ENCODE assay signal across 27 cellular contexts in genomic region chr17:50476545-50477315, GRCh38. TPM values are rescaled to one million over a fixed set of nuclear protein-coding genes. Genes with fewer than 3 reads are reported as not detected.
DNase-seq lines count a peak whose midpoint lies in the region; ATAC-seq, FAIRE-seq and TF ChIP-seq lines count a peak whose summit lies in the region.
"Had no signal": no experiment of that assay in that cellular context is flagged by ENCODE, and none has a peak within 500 bp of the region (broad histone marks: within the 10 kb centered on the region; RNA-seq: fewer than 3 reads in every experiment).

No MANE protein-coding gene starts in this region.

- no peaks in the 10 kb centered on the region for H3K27me3 Mint-ChIP-seq in Caco-2 (ENCODE audit: insufficient read depth, unreplicated experiment)
- H3K27me3 Mint-ChIP-seq in T-helper 17 cell = no peaks in the 10 kb centered on the region
- peaks cover 11% of the 10 kb centered on the region for H3K27me3 Mint-ChIP-seq in glutamatergic neuron (ENCODE audit: unreplicated experiment)
- peaks cover 65% of the 10 kb centered on the region for H3K27me3 Mint-ChIP-seq in nephron progenitor cell (ENCODE audit: low read depth, poor library complexity)

- H3K9me3 ChIP-seq in Caco-2 (no peaks in the 10 kb centered on the region), T-helper 17 cell (ENCODE audit: control insufficient read depth, low read length, poor library complexity, severe bottlenecking) (no peaks in the 10 kb centered on the region), vagina (no peaks in the 10 kb centered on the region)
- H3K9me3 ChIP-seq: right atrium auricular region, uterus had no signal

- ATAC-seq in T-helper 17 cell (no peak), HG03097 (IDR thresholded peaks at IDR 0.05; ENCODE audit: low FRiP score, unreplicated experiment) (no peak)
- ATAC-seq: activated naive CD8-positive, alpha-beta T cell treated with anti-CD3 and anti-CD28 coated beads, Interleukin-2, amount 50 U/mL, for 24 hours; GM12878; PC-3 had no signal

- intact Hi-C loops in Caco-2 (cut with micrococcal nuclease; ENCODE audit: unreplicated experiment) (loop anchor here (5.0 kb wide), 1 partner anchor 231 kb away; the partner anchor contains the start of gene ANKRD40), vagina (cut with DNase I) (loop anchor here (10.0 kb wide), 1 partner anchor 122 kb away; no protein-coding TSS in a partner anchor)

- no peak for FAIRE-seq in H54 (lab: Jason Lieb, UNC)
- FAIRE-seq: endothelial cell of umbilical vein, GM12878, keratinocyte had no signal

- H3K4me1 ChIP-seq in Caco-2 (peaks cover 22% of the 10 kb centered on the region), vagina (peaks cover 23% of the 10 kb centered on the region)

- peaks cover 3% of the 10 kb centered on the region; the same call in 1 of the 2 replicates for H3K36me3 ChIP-seq in Caco-2 (ENCODE audit: control insufficient read depth, insufficient read depth, low read length)
- no peaks in the 10 kb centered on the region for H3K36me3 ChIP-seq in vagina
- H3K36me3 ChIP-seq: right atrium auricular region, uterus had no signal

- H3K4me1 Mint-ChIP-seq in Caco-2 (ENCODE audit: low read depth, unreplicated experiment) (peaks cover 37% of the 10 kb centered on the region), T-helper 17 cell (peaks cover 14% of the 10 kb centered on the region), glutamatergic neuron (ENCODE audit: low read depth, unreplicated experiment) (peaks cover 8% of the 10 kb centered on the region), nephron progenitor cell (peaks cover 25% of the 10 kb centered on the region)

- BruUV-seq in Caco-2 (replicated peaks; lab: Mats Ljungman, UMichigan) = no TSS peak

- H3K27ac Mint-ChIP-seq in Caco-2 (ENCODE audit: unreplicated experiment) (peak overlapping the region; percentile 1), T-helper 17 cell (peak overlapping the region; percentile 94), glutamatergic neuron (ENCODE audit: unreplicated experiment) (no peak overlapping the region), nephron progenitor cell (no peak overlapping the region)
- H3K27ac Mint-ChIP-seq: activated naive CD8-positive, alpha-beta T cell treated with anti-CD3 and anti-CD28 coated beads, Interleukin-2, amount 50 U/mL, for 24 hours; activated T-helper 2 cell treated with anti-CD3 and anti-CD28 coated beads, Interferon-gamma antibody, Interleukin-2, Interleukin-4, amounts not matched to agents 10 μg/mL and 5 μg/mL and 100 μg/mL, durations not matched to agents 14 hours and 24 hours and 36 hours had no signal

- H3K27me3 ChIP-seq in Caco-2 (replicated peaks; ENCODE audit: control insufficient read depth, insufficient read depth, low read length) (no peaks in the 10 kb centered on the region), vagina (no peaks in the 10 kb centered on the region)
- H3K27me3 ChIP-seq: right atrium auricular region, uterus had no signal

- POLR2A ChIA-PET in Caco-2 (lab: Charles Lee) = interaction anchor here (0.5 kb wide), 1 partner anchor 229 kb away, joined by 3 read pairs; no protein-coding TSS in a partner anchor

- no peak for TF ChIP-seq CTCF in Caco-2 (IDR thresholded peaks at IDR 0.05; ENCODE audit: insufficient read depth in 1 of 2, low read depth in 1 of 2, low read length in 1 of 2, severe bottlenecking in 1 of 2, unreplicated experiment in 1 of 2)
- TF ChIP-seq CTCF in glutamatergic neuron (IDR thresholded peaks at IDR 0.05; ENCODE audit: partially characterized antibody, unreplicated experiment) = no peak
- TF ChIP-seq CTCF in nephron progenitor cell (IDR thresholded peaks at IDR 0.05) = no peak
- TF ChIP-seq CTCF in vagina (IDR thresholded peaks at IDR 0.05) = no peak

- CTCF ChIA-PET in Caco-2 (lab: Charles Lee) = interaction anchor here (0.8 kb wide), 1 partner anchor 68 kb away, joined by 3 read pairs; no protein-coding TSS in a partner anchor

- no peak overlapping the region; the same call in 1 of the 2 replicates for H3K4me3 ChIP-seq in Caco-2 (ENCODE audit: low read depth, low read length)
- H3K4me3 ChIP-seq in vagina = no peak overlapping the region
- H3K4me3 ChIP-seq: GM12878, right atrium auricular region, uterus had no signal

- DNase-seq in Caco-2 (no peak), T-helper 17 cell (no peak), glutamatergic neuron (no peak), nephron progenitor cell (no peak), H54 (ENCODE audit: insufficient read length, low spot score) (no peak), vagina (ENCODE audit: extremely low spot score in 2 of 2) (no peak), DMS153 treated with DMSO at 0.1 percent for 48 hours (lab: John Stamatoyannopoulos, UW; ENCODE audit: unreplicated experiment) (no peak)
- DNase-seq: activated CD4-positive, alpha-beta T cell treated with anti-CD3 and anti-CD28 coated beads, Interleukin-2, amount 50 U/mL, for 1 hour; activated CD8-positive, alpha-beta memory T cell treated with anti-CD3 and anti-CD28 coated beads, Interleukin-2, amount 50 U/mL, for 4 hours; activated naive CD8-positive, alpha-beta T cell treated with anti-CD3 and anti-CD28 coated beads, Interleukin-2, amount 50 U/mL, for 24 hours; brain microvascular endothelial cell; hypothalamus; NCI-H1694 treated with DMSO at 0.1 percent for 48 hours; NCI-H82; nucleus accumbens; PC-3; T-helper 1 cell; uterus had no signal

- no peak overlapping the region for H3K27ac ChIP-seq in vagina
- H3K27ac ChIP-seq: brain microvascular endothelial cell, KMS-11, right atrium auricular region, uterus had no signal

- no peaks in the 10 kb centered on the region for H3K9me3 Mint-ChIP-seq in Caco-2 (ENCODE audit: unreplicated experiment)
- H3K9me3 Mint-ChIP-seq in glutamatergic neuron (ENCODE audit: unreplicated experiment) = peaks cover 3% of the 10 kb centered on the region
- H3K9me3 Mint-ChIP-seq in nephron progenitor cell = no peaks in the 10 kb centered on the region
- H3K9me3 Mint-ChIP-seq: activated naive CD8-positive, alpha-beta T cell treated with anti-CD3 and anti-CD28 coated beads, Interleukin-2, amount 50 U/mL, for 24 hours; activated T-helper 2 cell treated with anti-CD3 and anti-CD28 coated beads, Interferon-gamma antibody, Interleukin-2, Interleukin-4, amounts not matched to agents 10 μg/mL and 5 μg/mL and 100 μg/mL, durations not matched to agents 14 hours and 24 hours and 36 hours had no signal

- H3K36me3 Mint-ChIP-seq in Caco-2 (ENCODE audit: insufficient read depth, unreplicated experiment) (peaks cover 23% of the 10 kb centered on the region), T-helper 17 cell (ENCODE audit: low read depth) (peaks cover 3% of the 10 kb centered on the region), glutamatergic neuron (ENCODE audit: unreplicated experiment) (no peaks in the 10 kb centered on the region), nephron progenitor cell (ENCODE audit: low read depth) (peaks cover 36% of the 10 kb centered on the region)

- peak overlapping the region; percentile 48 for H3K4me3 Mint-ChIP-seq in Caco-2 (ENCODE audit: unreplicated experiment)
- H3K4me3 Mint-ChIP-seq in T-helper 17 cell = peak overlapping the region; percentile 15
- peak overlapping the region; percentile 2 for H3K4me3 Mint-ChIP-seq in glutamatergic neuron (ENCODE audit: unreplicated experiment)
- peak overlapping the region; percentile 16 for H3K4me3 Mint-ChIP-seq in nephron progenitor cell

- TF ChIP-seq POLR2A in H54 (IDR thresholded peaks at IDR 0.05; ENCODE audit: low read depth, low read length) (no peak), vagina (IDR thresholded peaks at IDR 0.05) (no peak)

RNA-seq across cellular contexts. Expression of gene RSAD1, which starts 1.9 kb away (rescaled TPM):
- total RNA-seq in Caco-2 (2022) (85.3 and 93.9 TPM in 2 replicates), T-helper 17 cell (10 to 100 TPM; 49.2 to 59.6 TPM), glutamatergic neuron (ENCODE audit: unreplicated experiment) (22.0 TPM), vagina (37.3 TPM)

RNA-seq across cellular contexts. Expression of gene CHAD, which starts 8.1 kb away (rescaled TPM):
- total RNA-seq in Caco-2 (2022) = not detected in 2 replicates
- total RNA-seq in T-helper 17 cell = not detected
- not detected for total RNA-seq in glutamatergic neuron (ENCODE audit: unreplicated experiment)
- not detected for total RNA-seq in vagina
- total RNA-seq: A673; activated T-helper 2 cell treated with anti-CD3 and anti-CD28 coated beads, Interferon-gamma antibody, Interleukin-2, Interleukin-4, amounts not matched to agents 10 μg/mL and 5 μg/mL and 100 μg/mL, durations not matched to agents 14 hours and 24 hours and 36 hours; endothelial cell of umbilical vein; GM12878; H4; PC-3; uterus had no signal

RNA-seq across cellular contexts. Expression of gene MYCBPAP, which starts 31.5 kb away (rescaled TPM):
- total RNA-seq in Caco-2 (2022) (1.3 and 2.7 TPM in 2 replicates), T-helper 17 cell (1 to 10 TPM; 1.2 to 1.3 TPM), glutamatergic neuron (ENCODE audit: unreplicated experiment) (2.5 TPM), vagina (not detected)
- total RNA-seq: H4 had no signal

RNA-seq across cellular contexts. Expression of gene ACSF2, which starts 50.7 kb away (rescaled TPM):
- total RNA-seq in Caco-2 (2022) (135 and 161 TPM in 2 replicates), T-helper 17 cell (10 to 100 TPM; 16.4 to 21.8 TPM), glutamatergic neuron (ENCODE audit: unreplicated experiment) (52.2 TPM), vagina (56.0 TPM)

RNA-seq across cellular contexts. Expression of gene EPN3, which starts 55.8 kb away (rescaled TPM):
- total RNA-seq in Caco-2 (2022) (49.4 and 53.2 TPM in 2 replicates), T-helper 17 cell (not detected), glutamatergic neuron (ENCODE audit: unreplicated experiment) (0.12 TPM), vagina (21.9 TPM)
- total RNA-seq: activated T-helper 2 cell treated with anti-CD3 and anti-CD28 coated beads, Interferon-gamma antibody, Interleukin-2, Interleukin-4, amounts not matched to agents 10 μg/mL and 5 μg/mL and 100 μg/mL, durations not matched to agents 14 hours and 24 hours and 36 hours; endothelial cell of umbilical vein; GM12878; H4 had no signal

Comparison
In these comparisons a context has a peak if more than half of its experiments do, and no peak if none do; other contexts are left out.
1. H3K27ac Mint-ChIP-seq: peak in Caco-2 (single experiment) and T-helper 17 cell (single experiment); none in glutamatergic neuron (single experiment) and nephron progenitor cell (single experiment).
2. Peak in every context shown above with its lines, with median percentiles within 50 percentile points of each other: H3K4me3 Mint-ChIP-seq.